Comparison of ENCODE assay signal across 8 cellular contexts in genomic region chr17:66541461-66542182, GRCh38.
A peak's percentile ranks its signal among the peaks of the same experiment; 100 is the strongest.
DNase-seq lines count a peak whose midpoint lies in the region; ATAC-seq and TF ChIP-seq lines count a peak whose summit lies in the region.

No MANE protein-coding gene starts in this region.

- H3K4me1 Mint-ChIP-seq in T-helper 17 cell = peaks cover 35% of the 10 kb centered on the region

- H2AFZ ChIP-seq in mesenchymal stem cell (ENCODE audit: low read depth, low read length) = no peak overlapping the region

- ATAC-seq in Right ventricle myocardium superior (ENCODE audit: poor library complexity) (peak; percentile 47), HG03060 (IDR thresholded peaks at IDR 0.05; ENCODE audit: low read depth, unreplicated experiment) (peak; percentile 78), T-helper 17 cell (peak; percentile 23)

- no peak overlapping the region for H3K4ac ChIP-seq in mesenchymal stem cell (ENCODE audit: low read depth in 1 of 2, low read length in 2 of 2)

- peak overlapping the region; percentile 1 for H3K9ac ChIP-seq in mesenchymal stem cell (ENCODE audit: low read length)

- no peak overlapping the region for H3K14ac ChIP-seq in mesenchymal stem cell (ENCODE audit: low read length in 2 of 2)

- no peak overlapping the region for H3K4me2 ChIP-seq in mesenchymal stem cell (ENCODE audit: low read length, poor library complexity, severe bottlenecking)

- no peak for TF ChIP-seq CTCF in right atrium auricular region (IDR thresholded peaks at IDR 0.05)

- no peak overlapping the region for H3K4me3 ChIP-seq in right atrium auricular region
- no peak overlapping the region for H3K4me3 ChIP-seq in mesenchymal stem cell (ENCODE audit: insufficient read depth in 1 of 2, low read depth in 1 of 2, low read length in 2 of 2)

- H2BK15ac ChIP-seq in mesenchymal stem cell (ENCODE audit: low read depth, poor library complexity, severe bottlenecking) = no peak overlapping the region

- H4K91ac ChIP-seq in mesenchymal stem cell (ENCODE audit: low read length) = peak overlapping the region; percentile 65

- peak overlapping the region; percentile 90 for H3K27ac Mint-ChIP-seq in T-helper 17 cell

- peaks cover 0 to 37% of the 10 kb centered on the region in 2 donors for H3K4me1 ChIP-seq in right atrium auricular region
- peaks cover 28% of the 10 kb centered on the region for H3K4me1 ChIP-seq in mesenchymal stem cell (ENCODE audit: control insufficient read depth, insufficient read depth, low read depth, low read length)

- intact Hi-C loops in Right ventricle myocardium superior (cut with DNase I) = no loop called here

- no peak overlapping the region for H2BK5ac ChIP-seq in mesenchymal stem cell (ENCODE audit: low read depth, low read length, poor library complexity, severe bottlenecking)

- no peaks in the 10 kb centered on the region for H3K36me3 Mint-ChIP-seq in T-helper 17 cell (ENCODE audit: low read depth)

- peaks cover 10% of the 10 kb centered on the region for H3K79me1 ChIP-seq in mesenchymal stem cell (replicated peaks; ENCODE audit: low read length, poor library complexity, severe bottlenecking)

- DNase-seq in Right ventricle myocardium superior (no peak), right atrium auricular region (ENCODE audit: low spot score) (no peak), T-helper 17 cell (no peak), mesenchymal stem cell (peak; percentile 37), NCI-H1092 (lab: John Stamatoyannopoulos, UW) (no peak), NCI-H2029 (lab: John Stamatoyannopoulos, UW) (no peak), NCI-H345 (lab: John Stamatoyannopoulos, UW) (no peak)

- no peaks in the 10 kb centered on the region for H3K36me3 ChIP-seq in right atrium auricular region
- no peaks in the 10 kb centered on the region for H3K36me3 ChIP-seq in mesenchymal stem cell (ENCODE audit: control insufficient read depth in 1 of 2, insufficient read depth in 2 of 2, low read depth in 1 of 2, low read length in 2 of 2)

- H3K27ac ChIP-seq in right atrium auricular region (peak overlapping the region in 1 of 2 donors; percentile 51), mesenchymal stem cell (ENCODE audit: low read length, poor library complexity, severe bottlenecking) (peak overlapping the region; percentile 98)

- H3K18ac ChIP-seq in mesenchymal stem cell (ENCODE audit: low read depth in 1 of 2, low read length in 2 of 2) = peak overlapping the region; percentile 58 to 94

- H2AK5ac ChIP-seq in mesenchymal stem cell (ENCODE audit: low read length, severe bottlenecking) = no peak overlapping the region

- peak overlapping the region in 1 of 2 experiments; percentile 29 for H2BK12ac ChIP-seq in mesenchymal stem cell (ENCODE audit: low read length in 2 of 2)

- no peak overlapping the region for H3K23ac ChIP-seq in mesenchymal stem cell (ENCODE audit: low read length in 2 of 2)

- H2BK120ac ChIP-seq in mesenchymal stem cell (ENCODE audit: low read depth, low read length) = peak overlapping the region; percentile 94

- no peak overlapping the region for H4K8ac ChIP-seq in mesenchymal stem cell (ENCODE audit: low read length)

- no peak overlapping the region for H3K4me3 Mint-ChIP-seq in T-helper 17 cell

- no peaks in the 10 kb centered on the region for H3K27me3 Mint-ChIP-seq in T-helper 17 cell

- H3K9me3 ChIP-seq in right atrium auricular region (peaks cover 0 to 7% of the 10 kb centered on the region in 2 donors), T-helper 17 cell (ENCODE audit: control insufficient read depth, low read length, poor library complexity, severe bottlenecking) (no peaks in the 10 kb centered on the region), mesenchymal stem cell (ENCODE audit: control insufficient read depth, low read length) (peaks cover 10% of the 10 kb centered on the region)

- no peaks in the 10 kb centered on the region for H3K27me3 ChIP-seq in right atrium auricular region
- no peaks in the 10 kb centered on the region for H3K27me3 ChIP-seq in mesenchymal stem cell (ENCODE audit: control insufficient read depth in 1 of 2, insufficient read depth in 1 of 2, low read length in 2 of 2)

- 42% methylated on average over 5 of the region's 9 CpGs for WGBS in mesenchymal stem cell

Comparison
In these comparisons a context has a peak if more than half of its experiments do, and no peak if none do; other contexts are left out.
1. ATAC-seq: peak in every context shown above with its lines; median percentile 78 in HG03060; 47 in Right ventricle myocardium superior; 23 in T-helper 17 cell.